ENCODE assay signal across 8 cellular contexts in the genomic region with DNA sequence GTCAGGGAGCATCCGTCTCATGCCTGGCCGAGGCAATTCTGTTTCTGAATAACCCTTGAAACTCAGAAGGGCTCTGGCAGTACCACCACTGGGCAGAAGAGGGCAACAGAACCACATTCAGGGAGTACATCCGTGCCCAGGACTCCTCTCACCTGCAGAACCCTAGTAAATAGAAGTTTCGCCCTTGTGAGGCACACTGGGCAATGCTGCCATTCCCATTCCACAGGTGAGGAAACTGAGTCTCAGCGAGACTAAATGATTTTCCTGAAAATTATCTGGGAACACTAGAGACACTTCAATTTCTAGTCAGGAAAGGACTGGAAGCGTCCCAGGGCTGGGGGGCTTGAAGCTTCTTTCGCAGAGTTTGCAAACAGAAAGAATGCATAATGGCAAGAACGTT.
DNase-seq lines count a peak whose midpoint lies in the region; ATAC-seq and TF ChIP-seq lines count a peak whose summit lies in the region.

No MANE protein-coding gene starts in this region.

- no peaks in the 10 kb centered on the region for H3K9me3 Mint-ChIP-seq in activated naive CD4-positive, alpha-beta T cell treated with anti-CD3 and anti-CD28 coated beads, Interleukin-2, amount 10 ng/mL, durations not matched to agents 7 days and 5 days

- DNase-seq in DMS53 (lab: John Stamatoyannopoulos, UW), result peak; percentile 87
- DNase-seq in Kasumi-1 (lab: John Stamatoyannopoulos, UW), result peak; percentile 67 to 78
- peak; percentile 80 for DNase-seq in activated naive CD4-positive, alpha-beta T cell treated with anti-CD3 and anti-CD28 coated beads, Interleukin-2, amount 10 ng/mL, durations not matched to agents 7 days and 5 days
- peak; percentile 80 for DNase-seq in Right ventricle myocardium superior
- peak; percentile 62 to 69 for DNase-seq in psoas muscle
- no peak for DNase-seq in OCI-M2 (lab: John Stamatoyannopoulos, UW; ENCODE audit: unreplicated experiment)

- H3K4me3 Mint-ChIP-seq in activated naive CD4-positive, alpha-beta T cell treated with anti-CD3 and anti-CD28 coated beads, Interleukin-2, amount 10 ng/mL, durations not matched to agents 7 days and 5 days, result no peak overlapping the region

- H3K36me3 ChIP-seq in psoas muscle (ENCODE audit: insufficient read depth in 1 of 2, low read depth in 1 of 2), result no peaks in the 10 kb centered on the region

- H3K27me3 ChIP-seq in psoas muscle (ENCODE audit: insufficient read depth in 3 of 3, low read length in 2 of 3), result no peaks in the 10 kb centered on the region

- WGBS in psoas muscle, 3 donors, result 37 to 48% (median 44%) methylated on average over 8 of the region's 8 CpGs

- H3K27ac ChIP-seq in psoas muscle, result no peak overlapping the region

- no peaks in the 10 kb centered on the region for H3K4me1 ChIP-seq in psoas muscle

- no peaks in the 10 kb centered on the region for H3K4me1 Mint-ChIP-seq in activated naive CD4-positive, alpha-beta T cell treated with anti-CD3 and anti-CD28 coated beads, Interleukin-2, amount 10 ng/mL, durations not matched to agents 7 days and 5 days

- intact Hi-C loops in Right ventricle myocardium superior (cut with DNase I), result loop anchor here (5.0 kb wide), 3 partner anchors 46 to 276 kb away; no protein-coding TSS in a partner anchor
- intact Hi-C loops in psoas muscle (cut with DNase I), result loop anchor here (2.0 to 5.0 kb wide), 5 partner anchors 46 to 276 kb away; no protein-coding TSS in a partner anchor

- peak; percentile 84 for TF ChIP-seq CTCF in psoas muscle (IDR thresholded peaks at IDR 0.05)

- H3K27ac Mint-ChIP-seq in activated naive CD4-positive, alpha-beta T cell treated with anti-CD3 and anti-CD28 coated beads, Interleukin-2, amount 10 ng/mL, durations not matched to agents 7 days and 5 days, result no peak overlapping the region

- H3K9me3 ChIP-seq in psoas muscle, result no peaks in the 10 kb centered on the region

- no peaks in the 10 kb centered on the region for H3K36me3 Mint-ChIP-seq in activated naive CD4-positive, alpha-beta T cell treated with anti-CD3 and anti-CD28 coated beads, Interleukin-2, amount 10 ng/mL, durations not matched to agents 7 days and 5 days

- ATAC-seq in GM21423 (IDR thresholded peaks at IDR 0.05; ENCODE audit: unreplicated experiment), result peak; percentile 85
- peak; percentile 95 for ATAC-seq in SK-N-SH treated with all-trans-retinoic acid at 6 μM for 48 hours
- ATAC-seq in Right ventricle myocardium superior (ENCODE audit: poor library complexity), result peak; percentile 88
- ATAC-seq in psoas muscle, result peak; percentile 71 to 88 (median 82)

- CTCF ChIA-PET in activated naive CD4-positive, alpha-beta T cell treated with anti-CD3 and anti-CD28 coated beads, Interleukin-2, amount 10 ng/mL, durations not matched to agents 7 days and 5 days (lab: Charles Lee), result interaction anchor here (1.1 to 4.1 kb wide), 7 partner anchors 9 to 460 kb away, joined by 3 to 43 read pairs (median 5); no protein-coding TSS in a partner anchor

- peaks cover 16% of the 10 kb centered on the region for H3K27me3 Mint-ChIP-seq in activated naive CD4-positive, alpha-beta T cell treated with anti-CD3 and anti-CD28 coated beads, Interleukin-2, amount 10 ng/mL, durations not matched to agents 7 days and 5 days

- no peak overlapping the region for H3K4me3 ChIP-seq in psoas muscle

TF ChIP-seq in SK-N-SH treated with all-trans-retinoic acid at 6 μM for 48 hours, 23 proteins besides CTCF, POLR2A, EP300 and RAD21:
- TF ChIP-seq ZFP3 (CRISPR knock-in tag; IDR thresholded peaks at IDR 0.05) (peak; percentile 71; the same call in 1 of the 2 replicates), RARB (CRISPR knock-in tag; IDR thresholded peaks at IDR 0.05) (no peak), ZNF70 (CRISPR knock-in tag; IDR thresholded peaks at IDR 0.05) (no peak)
- TF ChIP-seq, protein P1, sequence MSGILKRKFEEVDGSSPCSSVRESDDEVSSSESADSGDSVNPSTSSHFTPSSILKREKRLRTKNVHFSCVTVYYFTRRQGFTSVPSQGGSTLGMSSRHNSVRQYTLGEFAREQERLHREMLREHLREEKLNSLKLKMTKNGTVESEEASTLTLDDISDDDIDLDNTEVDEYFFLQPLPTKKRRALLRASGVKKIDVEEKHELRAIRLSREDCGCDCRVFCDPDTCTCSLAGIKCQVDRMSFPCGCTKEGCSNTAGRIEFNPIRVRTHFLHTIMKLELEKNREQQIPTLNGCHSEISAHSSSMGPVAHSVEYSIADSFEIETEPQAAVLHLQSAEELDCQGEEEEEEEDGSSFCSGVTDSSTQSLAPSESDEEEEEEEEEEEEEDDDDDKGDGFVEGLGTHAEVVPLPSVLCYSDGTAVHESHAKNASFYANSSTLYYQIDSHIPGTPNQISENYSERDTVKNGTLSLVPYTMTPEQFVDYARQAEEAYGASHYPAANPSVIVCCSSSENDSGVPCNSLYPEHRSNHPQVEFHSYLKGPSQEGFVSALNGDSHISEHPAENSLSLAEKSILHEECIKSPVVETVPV (CRISPR knock-in tag; IDR thresholded peaks at IDR 0.05), result no peak
